16 cellular contexts compared by ENCODE assay signal in genomic region chr3:54599741-54600140, GRCh38.
DNase-seq lines count a peak whose midpoint lies in the region; ATAC-seq and TF ChIP-seq lines count a peak whose summit lies in the region.
"Had no signal": no experiment of that assay in that cellular context is flagged by ENCODE, and none has a peak within 500 bp of the region (broad histone marks: within the 10 kb centered on the region; RNA-seq: fewer than 3 reads in every experiment).

No MANE protein-coding gene starts in this region.

- peaks cover 0 to 12% (median 0%) of the 10 kb centered on the region in 45 donors for H3K27me3 ChIP-seq in dorsolateral prefrontal cortex

- intact Hi-C loops in dorsolateral prefrontal cortex (cut with DNase I), result no loop called here

- POLR2A ChIA-PET in activated CD8-positive, alpha-beta T cell treated with anti-CD3 and anti-CD28 coated beads, Interleukin-2, amount 10 ng/mL, durations not matched to agents 7 days and 5 days (lab: Charles Lee), result no interaction called here

- H3K27ac ChIP-seq in dorsolateral prefrontal cortex (peak overlapping the region in 25 of 59 donors; percentile 16 to 77 (median 50)), substantia nigra (ENCODE audit: low read depth, low read length, poor library complexity, severe bottlenecking) (no peak overlapping the region)
- H3K27ac ChIP-seq: 22Rv1 had no signal

- H3K9me3 Mint-ChIP-seq in activated CD8-positive, alpha-beta T cell treated with anti-CD3 and anti-CD28 coated beads, Interleukin-2, amount 10 ng/mL, durations not matched to agents 7 days and 5 days (ENCODE audit: insufficient read depth), result no peaks in the 10 kb centered on the region

- no peaks in the 10 kb centered on the region for H3K27me3 Mint-ChIP-seq in activated CD8-positive, alpha-beta T cell treated with anti-CD3 and anti-CD28 coated beads, Interleukin-2, amount 10 ng/mL, durations not matched to agents 7 days and 5 days (ENCODE audit: low read depth)
- H3K27me3 Mint-ChIP-seq: CD4-positive, alpha-beta memory T cell; IgD-negative memory B cell had no signal

- no peaks in the 10 kb centered on the region for H3K36me3 Mint-ChIP-seq in activated CD8-positive, alpha-beta T cell treated with anti-CD3 and anti-CD28 coated beads, Interleukin-2, amount 10 ng/mL, durations not matched to agents 7 days and 5 days (ENCODE audit: low read depth)
- H3K36me3 Mint-ChIP-seq: CD4-positive, alpha-beta memory T cell; IgD-negative memory B cell had no signal

- no peak overlapping the region for H3K4me3 Mint-ChIP-seq in activated CD8-positive, alpha-beta T cell treated with anti-CD3 and anti-CD28 coated beads, Interleukin-2, amount 10 ng/mL, durations not matched to agents 7 days and 5 days
- H3K4me3 Mint-ChIP-seq: CD4-positive, alpha-beta memory T cell; IgD-negative memory B cell had no signal

- no peak for TF ChIP-seq CTCF in dorsolateral prefrontal cortex (IDR thresholded peaks at IDR 0.05 in 54 of 56, conservative IDR thresholded peaks at IDR 0.05 in 2 of 56; ENCODE audit: low read depth in 1 of 56, partially characterized antibody in 56 of 56)

- CTCF ChIA-PET in activated CD8-positive, alpha-beta T cell treated with anti-CD3 and anti-CD28 coated beads, Interleukin-2, amount 10 ng/mL, durations not matched to agents 7 days and 5 days (lab: Charles Lee), result interaction anchor here (0.7 kb wide), 1 partner anchor 581 kb away, joined by 3 read pairs; no protein-coding TSS in a partner anchor

- peak overlapping the region in 23 of 59 donors; percentile 4 to 41 (median 19) for H3K4me3 ChIP-seq in dorsolateral prefrontal cortex
- H3K4me3 ChIP-seq: lung had no signal

- DNase-seq in DMS 273 (lab: John Stamatoyannopoulos, UW; ENCODE audit: unreplicated experiment) (peak; percentile 70), DMS 273 treated with DMSO at 0.1 percent for 48 hours (lab: John Stamatoyannopoulos, UW) (no peak), dorsolateral prefrontal cortex (peak in 9 of 10 donors; percentile 37 to 77 (median 51)), middle frontal gyrus (ENCODE audit: extremely low spot score, low spot score) (peak; percentile 9), substantia nigra (lab: John Stamatoyannopoulos, UW) (peak in 44 of 49 donors; percentile 7 to 80 (median 46)), NCI-H1694 (lab: John Stamatoyannopoulos, UW) (no peak), NCI-H1417 (lab: John Stamatoyannopoulos, UW) (no peak)
- no peak for DNase-seq in activated CD8-positive, alpha-beta T cell treated with anti-CD3 and anti-CD28 coated beads, Interleukin-2, amount 10 ng/mL, durations not matched to agents 7 days and 5 days
- DNase-seq: CD4-positive, alpha-beta memory T cell; NCI-H1105 treated with DMSO at 0.1 percent for 48 hours; NCI-H345; T1000 had no signal

- no peaks in the 10 kb centered on the region for H3K4me1 Mint-ChIP-seq in activated CD8-positive, alpha-beta T cell treated with anti-CD3 and anti-CD28 coated beads, Interleukin-2, amount 10 ng/mL, durations not matched to agents 7 days and 5 days (ENCODE audit: low read depth)
- H3K4me1 Mint-ChIP-seq: CD4-positive, alpha-beta memory T cell; IgD-negative memory B cell had no signal

- no peak for ATAC-seq in activated CD8-positive, alpha-beta T cell treated with anti-CD3 and anti-CD28 coated beads, Interleukin-2, amount 10 ng/mL, durations not matched to agents 7 days and 5 days
- ATAC-seq: HCT116 had no signal

- no peak overlapping the region for H3K27ac Mint-ChIP-seq in activated CD8-positive, alpha-beta T cell treated with anti-CD3 and anti-CD28 coated beads, Interleukin-2, amount 10 ng/mL, durations not matched to agents 7 days and 5 days
- H3K27ac Mint-ChIP-seq: CD4-positive, alpha-beta memory T cell; IgD-negative memory B cell had no signal

Comparison
In these comparisons a context has a peak if more than half of its experiments do, and no peak if none do; other contexts are left out.
1. DNase-seq: peak in DMS 273 (single experiment), dorsolateral prefrontal cortex (9 of 10), middle frontal gyrus (single experiment) and substantia nigra (44 of 49); none in DMS 273 treated with DMSO at 0.1 percent for 48 hours (single experiment), NCI-H1694 (single experiment), NCI-H1417 (0 of 3) and activated CD8-positive, alpha-beta T cell treated with anti-CD3 and anti-CD28 coated beads, Interleukin-2, amount 10 ng/mL, durations not matched to agents 7 days and 5 days (single experiment).